ENCODE assay signal across 19 cellular contexts in the genomic region with DNA sequence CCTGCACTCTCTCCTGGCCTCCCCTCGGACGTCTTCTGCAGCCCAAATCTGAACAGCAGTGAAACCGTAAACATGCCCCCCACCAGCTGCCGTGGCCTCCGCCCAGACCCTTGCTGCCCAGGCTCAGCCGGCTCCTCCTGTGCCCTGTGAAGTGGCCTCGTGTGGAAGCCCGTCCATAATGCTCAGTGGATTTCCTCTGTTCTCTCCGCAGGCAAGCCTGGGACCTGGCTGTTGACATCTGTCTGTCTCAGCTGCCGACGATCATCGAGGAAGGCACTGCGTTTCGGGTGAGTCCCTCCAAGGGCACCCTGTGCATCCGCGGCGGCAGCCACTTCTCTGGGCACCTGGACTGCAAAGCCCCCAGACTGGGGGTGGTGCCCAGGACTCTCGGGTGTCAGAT.
DNase-seq lines count a peak whose midpoint lies in the region; ATAC-seq and TF ChIP-seq lines count a peak whose summit lies in the region.
"Had no signal": no experiment of that assay in that cellular context is flagged by ENCODE, and none has a peak within 500 bp of the region (broad histone marks: within the 10 kb centered on the region; RNA-seq: fewer than 3 reads in every experiment).

No MANE protein-coding gene starts in this region.

- H3K4me1 ChIP-seq in BLaER1: peaks cover 62% of the 10 kb centered on the region
- peaks cover 10% of the 10 kb centered on the region for H3K4me1 ChIP-seq in IMR-90 (ENCODE audit: control insufficient read depth, insufficient read depth, low read length)
- peaks cover 14% of the 10 kb centered on the region for H3K4me1 ChIP-seq in lower lobe of right lung

- TF ChIP-seq POLR2A in IMR-90 (IDR thresholded peaks at IDR 0.05; ENCODE audit: low read depth, low read length): no peak

- peaks cover 6% of the 10 kb centered on the region for H3K9me1 ChIP-seq in IMR-90 (ENCODE audit: insufficient read depth, low read length)

- H3K56ac ChIP-seq in IMR-90 (ENCODE audit: extremely low read depth, insufficient read depth, low read length): no peak overlapping the region

- no peak for DNase-seq in IMR-90
- DNase-seq in WERI-Rb-1: no peak
- peak; percentile 31 for DNase-seq in lower lobe of right lung
- DNase-seq in stimulated activated naive CD8-positive, alpha-beta T cell treated with anti-CD3 and anti-CD28 coated beads, Interleukin-15, Interleukin-2, amounts not matched to agents 100 U/mL and 50 U/mL, for 24 hours: no peak
- DNase-seq in SKM-1 treated with dmso at 0.1 percent for 144 hours (lab: John Stamatoyannopoulos, UW; ENCODE audit: unreplicated experiment): no peak
- no peak for DNase-seq in activated CD4-positive, alpha-beta T cell treated with anti-CD3 and anti-CD28 coated beads, Interleukin-2, amount 10 ng/mL, durations not matched to agents 7 days and 5 days
- DNase-seq: DMS 273 treated with DMSO at 0.1 percent for 48 hours, GF-D8, HFFc6, Kasumi-1, MM.1S, NCI-H1105 treated with DMSO at 0.1 percent for 48 hours, NCI-H1694 treated with DMSO at 0.1 percent for 48 hours, NCI-H774, Right ventricle myocardium superior had no signal

- peaks cover 20% of the 10 kb centered on the region for H3K36me3 Mint-ChIP-seq in activated CD4-positive, alpha-beta T cell treated with anti-CD3 and anti-CD28 coated beads, Interleukin-2, amount 10 ng/mL, durations not matched to agents 7 days and 5 days (ENCODE audit: low read depth)

- H2BK15ac ChIP-seq in IMR-90 (ENCODE audit: low read depth, low read length): no peak overlapping the region

- no peak for TF ChIP-seq CTCF in IMR-90 (conservative IDR thresholded peaks at IDR 0.05; ENCODE audit: low read depth, low read length)
- no peak for TF ChIP-seq CTCF in WERI-Rb-1 (IDR thresholded peaks at IDR 0.05; ENCODE audit: low read depth, low read length)
- TF ChIP-seq CTCF in lower lobe of right lung (IDR thresholded peaks at IDR 0.05): no peak

- no peak overlapping the region for H2BK120ac ChIP-seq in IMR-90 (ENCODE audit: low read depth, low read length)

- no peak overlapping the region for H2AK5ac ChIP-seq in IMR-90 (ENCODE audit: low read depth, low read length)

- no peak overlapping the region for H3K27ac ChIP-seq in BLaER1
- no peak overlapping the region for H3K27ac ChIP-seq in IMR-90 (ENCODE audit: insufficient read depth, low read length)
- H3K27ac ChIP-seq in WERI-Rb-1: peak overlapping the region; percentile 88
- H3K27ac ChIP-seq in lower lobe of right lung: no peak overlapping the region

- ATAC-seq in IMR-90 (ENCODE audit: low read depth) (no peak), lower lobe of right lung (no peak)
- no peak for ATAC-seq in stimulated activated naive CD8-positive, alpha-beta T cell treated with anti-CD3 and anti-CD28 coated beads, Interleukin-15, Interleukin-2, amounts not matched to agents 100 U/mL and 50 U/mL, for 24 hours
- ATAC-seq: Panc1 had no signal

- no peak for TF ChIP-seq RAD21 in IMR-90 (IDR thresholded peaks at IDR 0.05; ENCODE audit: low read length)

- no peak overlapping the region for H3K14ac ChIP-seq in IMR-90 (replicated peaks; ENCODE audit: low read depth, low read length)

- no peak overlapping the region for H3K4me3 Mint-ChIP-seq in activated CD4-positive, alpha-beta T cell treated with anti-CD3 and anti-CD28 coated beads, Interleukin-2, amount 10 ng/mL, durations not matched to agents 7 days and 5 days
- H3K4me3 Mint-ChIP-seq: CD14-positive monocyte, HFFc6 had no signal

- H3K79me1 ChIP-seq in IMR-90 (ENCODE audit: low read depth in 1 of 2, low read length in 2 of 2): peaks cover 0 to 20% of the 10 kb centered on the region in 2 experiments; a peak in 3 of 4 replicates

- no peak overlapping the region for H4K8ac ChIP-seq in IMR-90 (ENCODE audit: low read depth in 2 of 2, low read length in 2 of 2)

- H3K18ac ChIP-seq in IMR-90 (ENCODE audit: low read depth, low read length): no peak overlapping the region

- H3K4me3 ChIP-seq in BLaER1: no peak overlapping the region
- no peak overlapping the region for H3K4me3 ChIP-seq in IMR-90 (ENCODE audit: insufficient read depth, low read depth, low read length)
- no peak overlapping the region for H3K4me3 ChIP-seq in WERI-Rb-1 (ENCODE audit: low read depth, low read length)
- no peak overlapping the region for H3K4me3 ChIP-seq in lower lobe of right lung

- dilution Hi-C loops in IMR-90 (cut with HindIII; ENCODE audit: low sequenced_read_pairs, unreplicated experiment): no loop called here

- H3K4me2 ChIP-seq in BLaER1 (peak overlapping the region; percentile 36), IMR-90 (ENCODE audit: low read depth, low read length) (no peak overlapping the region)
- H3K4me2 ChIP-seq: SK-N-SH had no signal

- intact Hi-C loops in IMR-90 (cut with micrococcal nuclease) (no loop called here), lower lobe of right lung (cut with DNase I) (no loop called here)

- H2BK5ac ChIP-seq in IMR-90 (ENCODE audit: low read depth, low read length, poor library complexity, severe bottlenecking): no peak overlapping the region

- no peak overlapping the region for H2BK20ac ChIP-seq in IMR-90 (ENCODE audit: low read depth, low read length)

- H2AFZ ChIP-seq in IMR-90 (replicated peaks; ENCODE audit: low read length, poor library complexity): no peak overlapping the region

- H4K20me1 ChIP-seq in BLaER1 (peaks cover 81% of the 10 kb centered on the region), IMR-90 (ENCODE audit: insufficient read depth, low read length) (no peaks in the 10 kb centered on the region)

- 92% methylated on average over 14 of the region's 18 CpGs; no CpG with 5 or more reads in 1 of the 2 experiments for WGBS in IMR-90 (ENCODE audit: extremely low coverage in 2 of 2, insufficient read length in 1 of 2), 2 experiments

- H3K9ac ChIP-seq in BLaER1: no peak overlapping the region
- no peak overlapping the region for H3K9ac ChIP-seq in IMR-90 (ENCODE audit: low read depth, low read length)
- H3K9ac ChIP-seq: SK-N-SH had no signal

- H3K4ac ChIP-seq in IMR-90 (ENCODE audit: low read depth, low read length): 0 out of 2 replicates have a peak overlapping the region, but pooled peaks have one; percentile 22

- H3K23ac ChIP-seq in IMR-90 (ENCODE audit: low read depth, low read length): no peak overlapping the region

- in situ Hi-C loops in IMR-90 (cut with MboI; ENCODE audit: low sequenced_read_pairs): no loop called here

- H4K91ac ChIP-seq in IMR-90 (ENCODE audit: insufficient read depth, low read depth, low read length): no peak overlapping the region

- no TSS peak for BruUV-seq in IMR-90 (replicated peaks; lab: Mats Ljungman, UMichigan)

- POLR2A ChIA-PET in IMR-90 (lab: Charles Lee; ENCODE audit: unreplicated experiment): no interaction called here
- POLR2A ChIA-PET in activated CD4-positive, alpha-beta T cell treated with anti-CD3 and anti-CD28 coated beads, Interleukin-2, amount 10 ng/mL, durations not matched to agents 7 days and 5 days (lab: Charles Lee): no interaction called here

- peaks cover 34% of the 10 kb centered on the region for H3K27me3 ChIP-seq in BLaER1
- H3K27me3 ChIP-seq in IMR-90 (ENCODE audit: control insufficient read depth, insufficient read depth, low read length): no peaks in the 10 kb centered on the region
- no peaks in the 10 kb centered on the region for H3K27me3 ChIP-seq in WERI-Rb-1 (ENCODE audit: insufficient read depth, low read depth, severe bottlenecking)
- no peaks in the 10 kb centered on the region for H3K27me3 ChIP-seq in lower lobe of right lung (ENCODE audit: low read depth)

- H2AK9ac ChIP-seq in IMR-90 (replicated peaks; ENCODE audit: low read depth, low read length, poor library complexity): no peak overlapping the region

- H3K27ac Mint-ChIP-seq in activated CD4-positive, alpha-beta T cell treated with anti-CD3 and anti-CD28 coated beads, Interleukin-2, amount 10 ng/mL, durations not matched to agents 7 days and 5 days: no peak overlapping the region
- H3K27ac Mint-ChIP-seq: HFFc6 had no signal

- peaks cover 14% of the 10 kb centered on the region; the same call in 1 of the 2 replicates for H3K36me3 ChIP-seq in BLaER1
- H3K36me3 ChIP-seq in IMR-90 (ENCODE audit: control insufficient read depth, insufficient read depth, low read length): peaks cover 4% of the 10 kb centered on the region
- H3K36me3 ChIP-seq in WERI-Rb-1: peaks cover 22% of the 10 kb centered on the region
- peaks cover 14% of the 10 kb centered on the region for H3K36me3 ChIP-seq in lower lobe of right lung

- H3K9me3 ChIP-seq in BLaER1 (no peaks in the 10 kb centered on the region), IMR-90 (ENCODE audit: control insufficient read depth, insufficient read depth, low read length) (no peaks in the 10 kb centered on the region), WERI-Rb-1 (ENCODE audit: severe bottlenecking) (no peaks in the 10 kb centered on the region), lower lobe of right lung (no peaks in the 10 kb centered on the region)
- H3K9me3 ChIP-seq: SK-N-SH had no signal

- H3K9me3 Mint-ChIP-seq in activated CD4-positive, alpha-beta T cell treated with anti-CD3 and anti-CD28 coated beads, Interleukin-2, amount 10 ng/mL, durations not matched to agents 7 days and 5 days: no peaks in the 10 kb centered on the region
- H3K9me3 Mint-ChIP-seq: CD14-positive monocyte, HFFc6 had no signal

- CTCF ChIA-PET in IMR-90 (lab: Yijun Ruan, JAX): no interaction called here
- CTCF ChIA-PET in activated CD4-positive, alpha-beta T cell treated with anti-CD3 and anti-CD28 coated beads, Interleukin-2, amount 10 ng/mL, durations not matched to agents 7 days and 5 days (lab: Charles Lee): interaction anchor here (0.8 to 2.1 kb wide), 3 partner anchors 8 to 78 kb away, joined by 3 to 6 read pairs (median 3); no protein-coding TSS in a partner anchor

- no peak overlapping the region for H4K5ac ChIP-seq in IMR-90 (ENCODE audit: low read depth, low read length)

- H3K4me1 Mint-ChIP-seq in activated CD4-positive, alpha-beta T cell treated with anti-CD3 and anti-CD28 coated beads, Interleukin-2, amount 10 ng/mL, durations not matched to agents 7 days and 5 days: peaks cover 52% of the 10 kb centered on the region

- H3K27me3 Mint-ChIP-seq in activated CD4-positive, alpha-beta T cell treated with anti-CD3 and anti-CD28 coated beads, Interleukin-2, amount 10 ng/mL, durations not matched to agents 7 days and 5 days: no peaks in the 10 kb centered on the region

TF ChIP-seq in IMR-90, 13 proteins besides CTCF, POLR2A, EP300 and RAD21 (continues in another document):
- TF ChIP-seq, protein P1, sequence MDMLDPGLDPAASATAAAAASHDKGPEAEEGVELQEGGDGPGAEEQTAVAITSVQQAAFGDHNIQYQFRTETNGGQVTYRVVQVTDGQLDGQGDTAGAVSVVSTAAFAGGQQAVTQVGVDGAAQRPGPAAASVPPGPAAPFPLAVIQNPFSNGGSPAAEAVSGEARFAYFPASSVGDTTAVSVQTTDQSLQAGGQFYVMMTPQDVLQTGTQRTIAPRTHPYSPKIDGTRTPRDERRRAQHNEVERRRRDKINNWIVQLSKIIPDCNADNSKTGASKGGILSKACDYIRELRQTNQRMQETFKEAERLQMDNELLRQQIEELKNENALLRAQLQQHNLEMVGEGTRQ (IDR thresholded peaks at IDR 0.05; ENCODE audit: low read depth, low read length): no peak
- TF ChIP-seq RCOR1 (IDR thresholded peaks at IDR 0.05; ENCODE audit: insufficient replicate concordance, low read length): no peak
